Comparison of ENCODE assay signal across 8 cellular contexts in genomic region chr19:56538761-56539263, GRCh38. TPM values are rescaled to one million over a fixed set of nuclear protein-coding genes. Genes with fewer than 3 reads are reported as not detected.
DNase-seq lines count a peak whose midpoint lies in the region; ATAC-seq and TF ChIP-seq lines count a peak whose summit lies in the region.

Gene ZFP28, plus strand, starts transcription at chr19:56538948. Its CDS starts 71 bp downstream, at chr19:56539019.

- TF ChIP-seq CTCF in BJ (IDR thresholded peaks at IDR 0.05; ENCODE audit: insufficient read depth, low read depth, low read length) (no peak), GM20000 (IDR thresholded peaks at IDR 0.05; ENCODE audit: extremely low read depth, missing control alignments) (no peak), fibroblast of villous mesenchyme (IDR thresholded peaks at IDR 0.05; ENCODE audit: insufficient read depth, low read depth, low read length) (no peak)

- POLR2A ChIA-PET in BJ (lab: Charles Lee): interaction anchor here (0.7 kb wide), 1 partner anchor 62 kb away, joined by 15 read pairs; the partner anchor contains the start of gene ZNF667

- no peak for DNase-seq in BJ (ENCODE audit: low read depth)
- peak; percentile 87 for DNase-seq in GM20000 (ENCODE audit: low spot score)
- peak; percentile 88 for DNase-seq in NCI-H1436 (lab: John Stamatoyannopoulos, UW)
- DNase-seq in activated CD8-positive, alpha-beta memory T cell treated with anti-CD3 and anti-CD28 coated beads for 24 hours: peak; percentile 87
- no peak for DNase-seq in fibroblast of villous mesenchyme (ENCODE audit: low read depth)
- DNase-seq in nucleus accumbens (lab: John Stamatoyannopoulos, UW): peak in 35 of 56 donors; percentile 27 to 90 (median 79)
- DNase-seq in LoVo (ENCODE audit: low spot score): no peak

- no peaks in the 10 kb centered on the region; the same call in 1 of the 2 replicates for H3K36me3 ChIP-seq in BJ (ENCODE audit: control insufficient read depth, insufficient read depth, low read length)

- CTCF ChIA-PET in BJ (lab: Yijun Ruan, JAX): no interaction called here

- no peak for ATAC-seq in GM18867 (IDR thresholded peaks at IDR 0.05; ENCODE audit: unreplicated experiment)

- H3K27me3 ChIP-seq in BJ (ENCODE audit: control insufficient read depth, insufficient read depth, low read length): no peaks in the 10 kb centered on the region

- H3K4me3 ChIP-seq in BJ (ENCODE audit: low read depth, low read length) (peak within 1 kb of the TSS; percentile 86), fibroblast of villous mesenchyme (ENCODE audit: low read depth, low read length) (peak within 1 kb of the TSS; percentile 82)

RNA-seq across cellular contexts. Expression of gene ZFP28, which starts in this region (rescaled TPM):
- polyA plus RNA-seq in BJ (2011; rRNA removed): 2.6 and 4.9 TPM in 2 replicates
- polyA minus RNA-seq in BJ (2011; rRNA and poly(A)+ RNA removed): 2.7 and 3.8 TPM in 2 replicates
- 6.1 and 12.1 TPM in 2 replicates for total RNA-seq in fibroblast of villous mesenchyme

Comparison
In these comparisons a context has a peak if more than half of its experiments do, and no peak if none do; other contexts are left out.
1. DNase-seq: peak in GM20000 (single experiment), NCI-H1436 (single experiment), activated CD8-positive, alpha-beta memory T cell treated with anti-CD3 and anti-CD28 coated beads for 24 hours (single experiment) and nucleus accumbens (35 of 56); none in BJ (single experiment), fibroblast of villous mesenchyme (single experiment) and LoVo (single experiment).